8 cellular contexts compared by ENCODE assay signal in the genomic region with DNA sequence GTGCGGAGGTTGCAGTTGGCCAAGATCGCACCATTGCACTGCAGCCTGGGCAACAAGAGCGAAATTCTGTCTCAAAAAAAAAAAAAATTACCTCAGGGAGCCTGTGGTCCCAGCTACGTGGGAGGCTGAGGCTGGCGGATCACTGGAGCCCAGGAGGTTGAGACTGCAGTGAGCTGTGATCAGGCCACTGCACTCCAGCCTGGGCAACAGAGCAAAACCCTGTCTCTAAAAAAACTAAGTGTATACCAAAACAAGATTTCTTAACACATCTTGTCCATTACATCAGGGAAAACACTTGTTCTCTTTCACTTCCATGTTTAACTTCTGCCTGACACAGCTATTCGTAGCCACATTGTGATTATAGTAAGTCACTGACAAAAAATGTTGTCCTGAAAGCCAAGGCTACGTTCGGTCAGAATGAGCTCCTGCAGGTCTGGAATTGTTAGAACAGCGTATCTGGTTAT. TPM values are rescaled to one million over a fixed set of nuclear protein-coding genes. Genes with fewer than 3 reads are reported as not detected.
A peak's percentile ranks its signal among the peaks of the same experiment; 100 is the strongest.
DNase-seq lines count a peak whose midpoint lies in the region; ATAC-seq and TF ChIP-seq lines count a peak whose summit lies in the region.

No MANE protein-coding gene starts in this region.

- intact Hi-C loops in mammary epithelial cell (cut with micrococcal nuclease) = loop anchor here (1.0 to 10.0 kb wide), 4 partner anchors 8 to 358 kb away; no protein-coding TSS in a partner anchor

- H3K79me2 ChIP-seq in KMS-11 (ENCODE audit: insufficient read depth, low read depth) = peaks cover 35% of the 10 kb centered on the region
- peaks cover 57% of the 10 kb centered on the region for H3K79me2 ChIP-seq in mammary epithelial cell (ENCODE audit: insufficient read depth, low read length)

- H3K9me3 Mint-ChIP-seq in naive thymus-derived CD8-positive, alpha-beta T cell = no peaks in the 10 kb centered on the region

- dilution Hi-C loops in mammary epithelial cell (cut with HindIII; ENCODE audit: low sequenced_read_pairs) = no loop called here

- POLR2A ChIA-PET in naive thymus-derived CD8-positive, alpha-beta T cell (lab: Charles Lee) = interaction anchor here (0.7 to 8.7 kb wide), 6 partner anchors 8 to 137 kb away, joined by 3 to 109 read pairs (median 5); partner anchors contain the start of genes EPS8L2 and PHRF1

- DNase-seq in CD1c-positive myeloid dendritic cell (ENCODE audit: extremely low spot score) (peak; percentile 84), mammary epithelial cell (peak; percentile 94), NCI-H345 (lab: John Stamatoyannopoulos, UW) (no peak), NCI-H69 (lab: John Stamatoyannopoulos, UW) (no peak)
- no peak for DNase-seq in naive thymus-derived CD8-positive, alpha-beta T cell
- no peak for DNase-seq in stimulated activated CD4-positive, alpha-beta T cell treated with anti-CD3 and anti-CD28 coated beads, Interleukin-15, amount 100 ng/mL, for 24 hours

- H3K27ac ChIP-seq in KMS-11 (no peak overlapping the region), mammary epithelial cell (ENCODE audit: insufficient read depth, low read depth, low read length) (peak overlapping the region; percentile 97)

- no peaks in the 10 kb centered on the region for H3K36me3 ChIP-seq in KMS-11 (ENCODE audit: insufficient read depth)
- H3K36me3 ChIP-seq in mammary epithelial cell (ENCODE audit: insufficient read depth, low read length) = no peaks in the 10 kb centered on the region

- in situ Hi-C loops in mammary epithelial cell (cut with MboI; ENCODE audit: low sequenced_read_pairs in 2 of 2) = no loop called here

- no peaks in the 10 kb centered on the region for H3K9me3 ChIP-seq in mammary epithelial cell (replicated peaks; ENCODE audit: insufficient read depth, low read length)

- H3K9ac ChIP-seq in KMS-11 (no peak overlapping the region), mammary epithelial cell (ENCODE audit: insufficient read depth, low read length) (peak overlapping the region; percentile 14)

- 0% methylated on average over 5 of the region's 9 CpGs for WGBS in mammary epithelial cell (ENCODE audit: low coverage, missing lambda C conversion rate)

- no TSS peak for BruUV-seq in mammary epithelial cell (replicated peaks; lab: Mats Ljungman, UMichigan)

- no peaks in the 10 kb centered on the region for H3K27me3 Mint-ChIP-seq in naive thymus-derived CD8-positive, alpha-beta T cell

- no peak for TF ChIP-seq CTCF in KMS-11 (conservative IDR thresholded peaks at IDR 0.05; ENCODE audit: low read depth, low read length)
- no peak for TF ChIP-seq CTCF in mammary epithelial cell (conservative IDR thresholded peaks at IDR 0.05 in 1 of 2, IDR thresholded peaks at IDR 0.05 in 1 of 2; ENCODE audit: extremely low read depth in 1 of 2, insufficient read depth in 1 of 2, low read depth in 1 of 2, low read length in 2 of 2)

- ATAC-seq in naive thymus-derived CD8-positive, alpha-beta T cell = no peak
- ATAC-seq in HG03175 (IDR thresholded peaks at IDR 0.05; ENCODE audit: unreplicated experiment) = no peak

- H3K27ac Mint-ChIP-seq in naive thymus-derived CD8-positive, alpha-beta T cell = peak overlapping the region in 8 of 10 donors; percentile 29 to 98 (median 89)

- H3K4me1 ChIP-seq in KMS-11 (ENCODE audit: low read depth, poor library complexity, severe bottlenecking) = peaks cover 22% of the 10 kb centered on the region
- peaks cover 51% of the 10 kb centered on the region for H3K4me1 ChIP-seq in mammary epithelial cell (ENCODE audit: insufficient read depth, low read length)

- H3K27me3 ChIP-seq in KMS-11 (ENCODE audit: insufficient read depth, low read depth) (no peaks in the 10 kb centered on the region), mammary epithelial cell (ENCODE audit: insufficient read depth, low read length) (no peaks in the 10 kb centered on the region)

- peaks cover 0 to 17% (median 3%) of the 10 kb centered on the region in 3 donors for H3K36me3 Mint-ChIP-seq in naive thymus-derived CD8-positive, alpha-beta T cell

- H4K20me1 ChIP-seq in KMS-11 (ENCODE audit: insufficient read depth) (no peaks in the 10 kb centered on the region), mammary epithelial cell (ENCODE audit: insufficient read depth, low read length) (no peaks in the 10 kb centered on the region)

- peak overlapping the region; percentile 71 for H3K4me2 ChIP-seq in KMS-11
- H3K4me2 ChIP-seq in mammary epithelial cell (ENCODE audit: insufficient read depth, low read depth, low read length) = peak overlapping the region; percentile 70

- H3K4me1 Mint-ChIP-seq in naive thymus-derived CD8-positive, alpha-beta T cell = peaks cover 22 to 48% (median 37%) of the 10 kb centered on the region in 4 donors

- H2AFZ ChIP-seq in KMS-11 (ENCODE audit: low read depth) = no peak overlapping the region
- H2AFZ ChIP-seq in mammary epithelial cell (ENCODE audit: low read depth, low read length) = no peak overlapping the region

- H3K4me3 ChIP-seq in KMS-11 (IDR thresholded peaks at IDR 0.05; ENCODE audit: insufficient read depth, low read depth, low read length) = no peak overlapping the region
- H3K4me3 ChIP-seq in mammary epithelial cell (replicated peaks in 1 of 3; ENCODE audit: insufficient read depth in 1 of 3, low read depth in 2 of 3, low read length in 3 of 3) = peak overlapping the region in 1 of 3 experiments; percentile 76

- peak overlapping the region in 9 of 10 donors; percentile 11 to 93 (median 63) for H3K4me3 Mint-ChIP-seq in naive thymus-derived CD8-positive, alpha-beta T cell

- CTCF ChIA-PET in mammary epithelial cell (lab: Charles Lee; ENCODE audit: low non-redundant PET) = interaction anchor here (0.7 kb wide), 1 partner anchor 1049 kb away, joined by 3 read pairs; no protein-coding TSS in a partner anchor

RNA-seq across cellular contexts. Expression of gene TMEM80, which starts 1.4 kb away (rescaled TPM):
- 10 to 100 TPM; 10.0 to 22.5 TPM for total RNA-seq in mammary epithelial cell
- 9.6 TPM for polyA plus RNA-seq in mammary epithelial cell
- polyA minus RNA-seq in mammary epithelial cell = 1.6 TPM
- total RNA-seq in naive thymus-derived CD8-positive, alpha-beta T cell = 10 to 100 TPM; 46.0 to 49.2 TPM
- 10 to 100 TPM; 22.2 to 44.6 (median 32.4) TPM for polyA plus RNA-seq in naive thymus-derived CD8-positive, alpha-beta T cell

RNA-seq across cellular contexts. Expression of gene DEAF1, which starts 2.0 kb away (rescaled TPM):
- 10 to 100 TPM; 31.2 to 32.0 TPM for total RNA-seq in mammary epithelial cell
- polyA plus RNA-seq in mammary epithelial cell = 15.2 TPM
- 28.2 TPM for polyA minus RNA-seq in mammary epithelial cell
- total RNA-seq in naive thymus-derived CD8-positive, alpha-beta T cell = 10 to 100 TPM; 46.5 to 51.0 TPM
- 10 to 100 TPM; 27.0 to 58.2 (median 27.9) TPM for polyA plus RNA-seq in naive thymus-derived CD8-positive, alpha-beta T cell

RNA-seq across cellular contexts. Expression of gene EPS8L2, which starts 9.0 kb away (rescaled TPM):
- total RNA-seq in mammary epithelial cell = 100 to 1,000 TPM; 202 to 214 TPM
- 140 TPM for polyA plus RNA-seq in mammary epithelial cell
- polyA minus RNA-seq in mammary epithelial cell = 75.0 TPM
- 1 to 10 TPM; 8.2 to 9.7 TPM for total RNA-seq in naive thymus-derived CD8-positive, alpha-beta T cell
- polyA plus RNA-seq in naive thymus-derived CD8-positive, alpha-beta T cell = 10 to 100 TPM in 2 of 3 donors, 1 to 10 TPM in 1; 9.6 to 20.4 (median 14.8) TPM

RNA-seq across cellular contexts. Expression of gene TALDO1, which starts 50.2 kb away (rescaled TPM):
- total RNA-seq in mammary epithelial cell = 100 to 1,000 TPM; 102 to 140 TPM
- 142 TPM for polyA plus RNA-seq in mammary epithelial cell
- polyA minus RNA-seq in mammary epithelial cell = 102 TPM
- 100 to 1,000 TPM; 120 to 124 TPM for total RNA-seq in naive thymus-derived CD8-positive, alpha-beta T cell
- 100 to 1,000 TPM; 160 to 173 (median 166) TPM for polyA plus RNA-seq in naive thymus-derived CD8-positive, alpha-beta T cell

RNA-seq across cellular contexts. Expression of gene DRD4, which starts 60.0 kb away (rescaled TPM):
- 1 to 10 TPM in 1 of 2 donors, not detected in 1; 1.3 TPM for total RNA-seq in mammary epithelial cell
- polyA plus RNA-seq in mammary epithelial cell = not detected
- not detected for polyA minus RNA-seq in mammary epithelial cell
- 1 to 10 TPM; 1.2 to 1.4 TPM for total RNA-seq in naive thymus-derived CD8-positive, alpha-beta T cell
- not detected for polyA plus RNA-seq in naive thymus-derived CD8-positive, alpha-beta T cell

Comparison
In these comparisons a context has a peak if more than half of its experiments do, and no peak if none do; other contexts are left out.
1. DNase-seq: peak in CD1c-positive myeloid dendritic cell (single experiment) and mammary epithelial cell (single experiment); none in naive thymus-derived CD8-positive, alpha-beta T cell (0 of 10), stimulated activated CD4-positive, alpha-beta T cell treated with anti-CD3 and anti-CD28 coated beads, Interleukin-15, amount 100 ng/mL, for 24 hours (single experiment), NCI-H345 (single experiment) and NCI-H69 (single experiment).
2. RNA of gene EPS8L2, which starts 9.0 kb away (total RNA-seq): 202 to 214 TPM in mammary epithelial cell; 8.2 to 9.7 TPM in naive thymus-derived CD8-positive, alpha-beta T cell; every median in the first group is over 10 times any median in the second.